11 cellular contexts compared by ENCODE assay signal in the genomic region with DNA sequence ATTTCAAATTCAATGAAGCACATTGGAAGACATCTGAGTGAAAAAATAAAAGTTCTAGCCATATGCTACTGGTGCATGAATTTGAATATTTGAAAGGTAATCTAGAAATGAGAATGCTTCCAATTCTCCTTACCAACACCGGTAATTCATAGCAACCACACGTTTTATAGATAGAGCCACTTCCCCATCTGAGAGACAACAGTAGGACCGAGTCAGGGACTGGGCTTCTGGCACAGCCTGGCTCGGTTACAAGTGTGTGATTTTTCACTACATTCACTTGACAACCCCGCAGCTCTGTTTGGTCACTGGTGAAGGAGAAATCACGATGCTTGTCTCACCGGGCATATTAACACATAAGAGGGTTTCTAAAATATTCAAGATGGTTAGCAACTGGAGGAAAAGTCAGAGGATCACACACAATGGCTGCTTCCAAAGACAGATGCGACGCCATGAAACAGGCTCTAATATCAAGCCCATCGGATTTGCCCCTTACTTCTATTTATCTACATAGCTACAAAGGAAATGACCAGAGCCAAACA.
DNase-seq lines count a peak whose midpoint lies in the region; ATAC-seq lines count a peak whose summit lies in the region.
"Had no signal": no experiment of that assay in that cellular context is flagged by ENCODE, and none has a peak within 500 bp of the region (broad histone marks: within the 10 kb centered on the region; RNA-seq: fewer than 3 reads in every experiment).

No MANE protein-coding gene starts in this region.

- H3K14ac ChIP-seq in trophoblast cell (ENCODE audit: low read length) = no peak overlapping the region

- no peak overlapping the region for H3K9ac ChIP-seq in Karpas-422 (ENCODE audit: low read length)
- H3K9ac ChIP-seq in trophoblast cell (ENCODE audit: low read length) = no peak overlapping the region

- no peak overlapping the region for H2BK120ac ChIP-seq in trophoblast cell (ENCODE audit: insufficient read depth, low read length, poor library complexity)

- H3K36me3 ChIP-seq in Karpas-422 (ENCODE audit: insufficient read depth, low read length) (no peaks in the 10 kb centered on the region), trophoblast cell (ENCODE audit: control insufficient read depth in 1 of 2, insufficient read depth in 2 of 2, low read length in 2 of 2) (peaks cover 0 to 6% of the 10 kb centered on the region in 2 experiments)

- ATAC-seq in GM19351 (IDR thresholded peaks at IDR 0.05; ENCODE audit: unreplicated experiment) (peak; percentile 64), GM19328 (IDR thresholded peaks at IDR 0.05; ENCODE audit: unreplicated experiment) (no peak)
- ATAC-seq: HepG2 had no signal

- H3K9me2 ChIP-seq in Karpas-422 (replicated peaks; ENCODE audit: insufficient read depth, low read length) = no peaks in the 10 kb centered on the region

- H2AK5ac ChIP-seq in trophoblast cell (ENCODE audit: low read length) = no peak overlapping the region

- H3K27me3 ChIP-seq in Karpas-422 (ENCODE audit: low read length) (no peaks in the 10 kb centered on the region; the same call in 1 of the 2 replicates), trophoblast cell (ENCODE audit: insufficient read depth, low read length) (no peaks in the 10 kb centered on the region)
- H3K27me3 ChIP-seq: dorsolateral prefrontal cortex had no signal

- H3K79me2 ChIP-seq in Karpas-422 (ENCODE audit: low read length) (no peaks in the 10 kb centered on the region), trophoblast cell (ENCODE audit: control insufficient read depth, insufficient read depth, low read length, poor library complexity) (no peaks in the 10 kb centered on the region)

- no peak overlapping the region for H4K12ac ChIP-seq in trophoblast cell (ENCODE audit: low read depth, low read length)

- H2BK5ac ChIP-seq in trophoblast cell (ENCODE audit: low read depth, low read length, poor library complexity) = no peak overlapping the region

- H3K9me3 ChIP-seq in Karpas-422 (ENCODE audit: low read length) (no peaks in the 10 kb centered on the region), trophoblast cell (ENCODE audit: insufficient read depth, low read depth, low read length) (no peaks in the 10 kb centered on the region)

- H4K8ac ChIP-seq in trophoblast cell (ENCODE audit: low read depth, low read length) = no peak overlapping the region

- no peak overlapping the region for H3K4ac ChIP-seq in trophoblast cell (ENCODE audit: low read depth, low read length)

- H3K18ac ChIP-seq in trophoblast cell (ENCODE audit: low read length) = no peak overlapping the region

- no peak overlapping the region for H3K4me3 ChIP-seq in Karpas-422 (ENCODE audit: low read length)
- H3K4me3 ChIP-seq in trophoblast cell (ENCODE audit: low read depth, low read length) = no peak overlapping the region
- H3K4me3 ChIP-seq: dorsolateral prefrontal cortex had no signal

- no peak overlapping the region for H4K91ac ChIP-seq in trophoblast cell (ENCODE audit: low read depth, low read length)

- no peak overlapping the region for H3K4me2 ChIP-seq in Karpas-422 (ENCODE audit: low read depth, low read length, poor library complexity, severe bottlenecking)
- H3K4me2 ChIP-seq in trophoblast cell (ENCODE audit: low read length) = no peak overlapping the region

- no peak overlapping the region for H3K23ac ChIP-seq in trophoblast cell (ENCODE audit: low read length)

- H2BK12ac ChIP-seq in trophoblast cell (ENCODE audit: low read length) = no peak overlapping the region

- no CpG with 5 or more reads among the region's 10 CpGs for WGBS in trophoblast cell (ENCODE audit: extremely low coverage, insufficient coverage, insufficient read length)

- H3K79me1 ChIP-seq in trophoblast cell (ENCODE audit: low read length) = no peaks in the 10 kb centered on the region

- H3K4me1 ChIP-seq in Karpas-422 (ENCODE audit: low read length) (peaks cover 13% of the 10 kb centered on the region), trophoblast cell (ENCODE audit: control insufficient read depth in 1 of 2, insufficient read depth in 2 of 2, low read length in 2 of 2) (no peaks in the 10 kb centered on the region)

- H2AFZ ChIP-seq in Karpas-422 (ENCODE audit: low read length) = no peak overlapping the region
- no peak overlapping the region for H2AFZ ChIP-seq in trophoblast cell (ENCODE audit: insufficient read depth, low read length, poor library complexity)

- H3K27ac ChIP-seq in Karpas-422 (ENCODE audit: low read length) (no peak overlapping the region), trophoblast cell (ENCODE audit: low read depth, low read length) (no peak overlapping the region)

- no peaks in the 10 kb centered on the region for H4K20me1 ChIP-seq in Karpas-422 (ENCODE audit: insufficient read depth, low read depth, low read length)

- DNase-seq in CD1c-positive myeloid dendritic cell (ENCODE audit: extremely low spot score) = peak; percentile 49
- peak; percentile 44 for DNase-seq in Karpas-422
- DNase-seq in cerebellum (ENCODE audit: low spot score) = peak; percentile 34
- no peak for DNase-seq in trophoblast cell
- no peak for DNase-seq in NCI-H2227 (lab: John Stamatoyannopoulos, UW; ENCODE audit: unreplicated experiment)
- DNase-seq in AG08396 (ENCODE audit: low spot score) = no peak
- DNase-seq: activated naive CD8-positive, alpha-beta T cell treated with anti-CD3 and anti-CD28 coated beads for 36 hours had no signal

Comparison
In these comparisons a context has a peak if more than half of its experiments do, and no peak if none do; other contexts are left out.
1. DNase-seq: peak in CD1c-positive myeloid dendritic cell (single experiment), Karpas-422 (single experiment) and cerebellum (single experiment); none in trophoblast cell (0 of 2), NCI-H2227 (single experiment) and AG08396 (single experiment).